Comparison of ENCODE assay signal across 9 cellular contexts in the genomic region with DNA sequence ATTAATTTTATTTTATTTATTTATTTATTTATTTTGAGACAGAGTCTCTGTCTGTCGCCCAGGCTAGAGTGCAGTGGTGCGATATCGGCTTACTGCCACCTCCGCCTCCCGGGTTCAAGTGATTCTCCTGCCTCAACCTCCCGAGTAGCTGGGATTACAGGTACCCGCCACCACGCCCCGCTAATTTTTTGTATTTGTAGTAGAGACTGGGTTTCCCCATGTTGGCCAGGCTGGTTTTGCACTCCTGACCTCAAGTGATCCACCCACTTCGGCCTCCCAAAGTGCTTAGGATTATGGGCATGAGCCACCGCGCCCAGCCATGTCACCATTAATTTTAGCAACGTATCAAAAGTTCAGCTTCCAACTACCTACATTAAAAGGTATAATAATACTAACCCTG. TPM values are rescaled to one million over a fixed set of nuclear protein-coding genes. Genes with fewer than 3 reads are reported as not detected.
DNase-seq lines count a peak whose midpoint lies in the region; ATAC-seq and TF ChIP-seq lines count a peak whose summit lies in the region.
"Not testable (repeated sequence)": the region's sequence is repeated elsewhere in the genome, so short reads cannot be mapped to it uniquely, and the experiment has no call there.
"Had no signal": no experiment of that assay in that cellular context is flagged by ENCODE, and none has a peak within 500 bp of the region (broad histone marks: within the 10 kb centered on the region; RNA-seq: fewer than 3 reads in every experiment).

No MANE protein-coding gene starts in this region.

- peak overlapping the region; percentile 92 for H3K4me3 Mint-ChIP-seq in activated naive CD4-positive, alpha-beta T cell treated with anti-CD3 and anti-CD28 coated beads, Interleukin-2, amount 10 ng/mL, durations not matched to agents 7 days and 5 days
- peak overlapping the region; percentile 91 to 94 (median 92) for H3K4me3 Mint-ChIP-seq in nephron
- H3K4me3 Mint-ChIP-seq in stimulated activated effector memory CD8-positive, alpha-beta T cell treated with anti-CD3 and anti-CD28 coated beads, Interleukin-12 subunit alpha, Interleukin-12 subunit beta, amount 100 ng/mL, for 72 hours = peak overlapping the region; percentile 97

- H3K9me3 ChIP-seq in HEK293 (ENCODE audit: control insufficient read depth, insufficient read depth, low read depth, low read length); SJSA1 (replicated peaks); effector memory CD4-positive, alpha-beta T cell (ENCODE audit: control insufficient read depth, low read length); iPS-15b (ENCODE audit: control insufficient read depth, insufficient read depth, low read length): not testable (repeated sequence)

- CTCF ChIA-PET in HEK293 (lab: Yijun Ruan, JAX) = interaction anchor here (0.6 to 1.0 kb wide), 5 partner anchors 7 to 392 kb away, joined by 3 to 9 read pairs (median 4); no protein-coding TSS in a partner anchor
- CTCF ChIA-PET in activated naive CD4-positive, alpha-beta T cell treated with anti-CD3 and anti-CD28 coated beads, Interleukin-2, amount 10 ng/mL, durations not matched to agents 7 days and 5 days (lab: Charles Lee) = interaction anchor here (0.7 to 1.0 kb wide), 4 partner anchors 35 to 114 kb away, joined by 3 read pairs; no protein-coding TSS in a partner anchor

- not testable (repeated sequence) for H3K27me3 Mint-ChIP-seq in activated naive CD4-positive, alpha-beta T cell treated with anti-CD3 and anti-CD28 coated beads, Interleukin-2, amount 10 ng/mL, durations not matched to agents 7 days and 5 days; nephron (ENCODE audit: low read depth)

- H3K36me3 Mint-ChIP-seq in activated naive CD4-positive, alpha-beta T cell treated with anti-CD3 and anti-CD28 coated beads, Interleukin-2, amount 10 ng/mL, durations not matched to agents 7 days and 5 days = peaks cover 29% of the 10 kb centered on the region
- peaks cover 21% of the 10 kb centered on the region for H3K36me3 Mint-ChIP-seq in nephron (ENCODE audit: low read depth)
- peaks cover 46% of the 10 kb centered on the region for H3K36me3 Mint-ChIP-seq in stimulated activated effector memory CD8-positive, alpha-beta T cell treated with anti-CD3 and anti-CD28 coated beads, Interleukin-12 subunit alpha, Interleukin-12 subunit beta, amount 100 ng/mL, for 72 hours

- peak overlapping the region; percentile 96 for H3K27ac Mint-ChIP-seq in activated naive CD4-positive, alpha-beta T cell treated with anti-CD3 and anti-CD28 coated beads, Interleukin-2, amount 10 ng/mL, durations not matched to agents 7 days and 5 days
- H3K27ac Mint-ChIP-seq in nephron = peak overlapping the region; percentile 98 to 100 (median 99)
- peak overlapping the region; percentile 99 for H3K27ac Mint-ChIP-seq in stimulated activated effector memory CD8-positive, alpha-beta T cell treated with anti-CD3 and anti-CD28 coated beads, Interleukin-12 subunit alpha, Interleukin-12 subunit beta, amount 100 ng/mL, for 72 hours

- H3K27me3 ChIP-seq in SJSA1 (replicated peaks); effector memory CD4-positive, alpha-beta T cell (replicated peaks; ENCODE audit: control insufficient read depth, insufficient read depth, low read length, poor library complexity, severe bottlenecking); iPS-15b (ENCODE audit: control insufficient read depth, insufficient read depth, low read length): not testable (repeated sequence)

- H3K9ac ChIP-seq in iPS-15b (ENCODE audit: low read depth, low read length) = peak overlapping the region; percentile 75

- H3K4me3 ChIP-seq in AG09309 (ENCODE audit: control insufficient read depth, low read depth, low read length) = peak overlapping the region; percentile 51
- peak overlapping the region; percentile 93 for H3K4me3 ChIP-seq in HEK293 (ENCODE audit: low read depth, low read length)
- H3K4me3 ChIP-seq in SJSA1 = peak overlapping the region; percentile 63
- H3K4me3 ChIP-seq in effector memory CD4-positive, alpha-beta T cell (ENCODE audit: insufficient read depth, low read depth, low read length, poor library complexity, severe bottlenecking) = peak overlapping the region; percentile 73
- peak overlapping the region; percentile 79 for H3K4me3 ChIP-seq in iPS-15b (ENCODE audit: low read depth, low read length)

- peaks cover 0 to 27% of the 10 kb centered on the region in 2 experiments; a peak in 1 of 3 replicates for H3K36me3 ChIP-seq in HEK293 (ENCODE audit: control insufficient read depth in 2 of 2, insufficient read depth in 1 of 2, low read length in 2 of 2)
- peaks cover 28% of the 10 kb centered on the region for H3K36me3 ChIP-seq in SJSA1
- not testable (repeated sequence) for H3K36me3 ChIP-seq in effector memory CD4-positive, alpha-beta T cell (ENCODE audit: control insufficient read depth, insufficient read depth, low read length); iPS-15b (ENCODE audit: control insufficient read depth, insufficient read depth, low read length)

- H3K4me1 ChIP-seq in HEK293 (ENCODE audit: control insufficient read depth, insufficient read depth, low read length); iPS-15b (ENCODE audit: control insufficient read depth, insufficient read depth, low read length): not testable (repeated sequence)
- H3K4me1 ChIP-seq in SJSA1 (replicated peaks) = peaks cover 13% of the 10 kb centered on the region
- peaks cover 14% of the 10 kb centered on the region for H3K4me1 ChIP-seq in effector memory CD4-positive, alpha-beta T cell (ENCODE audit: control insufficient read depth, insufficient read depth, low read length, poor library complexity, severe bottlenecking)

- not testable (repeated sequence) for H3K9me3 Mint-ChIP-seq in activated naive CD4-positive, alpha-beta T cell treated with anti-CD3 and anti-CD28 coated beads, Interleukin-2, amount 10 ng/mL, durations not matched to agents 7 days and 5 days; nephron; stimulated activated effector memory CD8-positive, alpha-beta T cell treated with anti-CD3 and anti-CD28 coated beads, Interleukin-12 subunit alpha, Interleukin-12 subunit beta, amount 100 ng/mL, for 72 hours

- peaks cover 58% of the 10 kb centered on the region for H3K4me1 Mint-ChIP-seq in activated naive CD4-positive, alpha-beta T cell treated with anti-CD3 and anti-CD28 coated beads, Interleukin-2, amount 10 ng/mL, durations not matched to agents 7 days and 5 days
- H3K4me1 Mint-ChIP-seq in nephron = peaks cover 32% of the 10 kb centered on the region
- H3K4me1 Mint-ChIP-seq in stimulated activated effector memory CD8-positive, alpha-beta T cell treated with anti-CD3 and anti-CD28 coated beads, Interleukin-12 subunit alpha, Interleukin-12 subunit beta, amount 100 ng/mL, for 72 hours = peaks cover 35% of the 10 kb centered on the region

- not testable (repeated sequence) for ATAC-seq in stimulated activated effector memory CD8-positive, alpha-beta T cell treated with anti-CD3 and anti-CD28 coated beads, Interleukin-12 subunit alpha, Interleukin-12 subunit beta, amount 100 ng/mL, for 72 hours

- DNase-seq in AG09309 (ENCODE audit: low read depth); SJSA1 (ENCODE audit: low read depth in 1 of 2, low spot score in 2 of 2); stimulated activated effector memory CD8-positive, alpha-beta T cell treated with anti-CD3 and anti-CD28 coated beads, Interleukin-12 subunit alpha, Interleukin-12 subunit beta, amount 100 ng/mL, for 72 hours (ENCODE audit: low spot score in 2 of 2): not testable (repeated sequence)
- peak; percentile 29 for DNase-seq in activated naive CD4-positive, alpha-beta T cell treated with anti-CD3 and anti-CD28 coated beads, Interleukin-2, amount 10 ng/mL, durations not matched to agents 7 days and 5 days
- peak in 2 of 3 donors; percentile 6 for DNase-seq in effector memory CD4-positive, alpha-beta T cell

- POLR2A ChIA-PET in HEK293 (lab: Yijun Ruan, JAX) = interaction anchor here (1.0 kb wide), 1 partner anchor 34 kb away, joined by 3 read pairs; a partner anchor contains a TSS

- H3K27ac ChIP-seq in HEK293 (ENCODE audit: extremely low read depth, low read depth, low read length) (peak overlapping the region; percentile 72), SJSA1 (peak overlapping the region; percentile 40)
- peak overlapping the region; percentile 96 for H3K27ac ChIP-seq in effector memory CD4-positive, alpha-beta T cell (ENCODE audit: insufficient read depth, low read length, poor library complexity, severe bottlenecking)

- TF ChIP-seq CTCF in AG09309 (IDR thresholded peaks at IDR 0.05; ENCODE audit: control insufficient read depth, insufficient read depth, low read depth, low read length, missing control alignments); HEK293 (tag by site-specific recombination; IDR thresholded peaks at IDR 0.05); nephron (IDR thresholded peaks at IDR 0.05; ENCODE audit: unreplicated experiment in 3 of 3): not testable (repeated sequence)

RNA-seq across cellular contexts. Expression of a gene that starts 1.0 kb away (rescaled TPM):
- total RNA-seq in SJSA1 (2014; rRNA removed; shearing (Covaris generic)) = 12.7 and 18.1 TPM in 2 replicates

RNA-seq across cellular contexts. Expression of a gene that starts 21.0 kb away (rescaled TPM):
- not detected in 2 replicates for total RNA-seq in SJSA1 (2014; rRNA removed; shearing (Covaris generic))

RNA-seq across cellular contexts. Expression of a gene that starts 34.4 kb away (rescaled TPM):
- 13.9 and 21.1 TPM in 2 replicates for total RNA-seq in SJSA1 (2014; rRNA removed; shearing (Covaris generic))

RNA-seq across cellular contexts. Expression of a gene that starts 58.8 kb away (rescaled TPM):
- not detected in 2 replicates for total RNA-seq in SJSA1 (2014; rRNA removed; shearing (Covaris generic))
- total RNA-seq: mesenteric fat pad had no signal

Comparison
In these comparisons a context has a peak if more than half of its experiments do, and no peak if none do; other contexts are left out.
1. H3K27ac ChIP-seq: peak in every context shown above with its lines; median percentile 96 in effector memory CD4-positive, alpha-beta T cell; 72 in HEK293; 40 in SJSA1.